Comparison of ENCODE assay signal across 1 cellular context in the genomic region with DNA sequence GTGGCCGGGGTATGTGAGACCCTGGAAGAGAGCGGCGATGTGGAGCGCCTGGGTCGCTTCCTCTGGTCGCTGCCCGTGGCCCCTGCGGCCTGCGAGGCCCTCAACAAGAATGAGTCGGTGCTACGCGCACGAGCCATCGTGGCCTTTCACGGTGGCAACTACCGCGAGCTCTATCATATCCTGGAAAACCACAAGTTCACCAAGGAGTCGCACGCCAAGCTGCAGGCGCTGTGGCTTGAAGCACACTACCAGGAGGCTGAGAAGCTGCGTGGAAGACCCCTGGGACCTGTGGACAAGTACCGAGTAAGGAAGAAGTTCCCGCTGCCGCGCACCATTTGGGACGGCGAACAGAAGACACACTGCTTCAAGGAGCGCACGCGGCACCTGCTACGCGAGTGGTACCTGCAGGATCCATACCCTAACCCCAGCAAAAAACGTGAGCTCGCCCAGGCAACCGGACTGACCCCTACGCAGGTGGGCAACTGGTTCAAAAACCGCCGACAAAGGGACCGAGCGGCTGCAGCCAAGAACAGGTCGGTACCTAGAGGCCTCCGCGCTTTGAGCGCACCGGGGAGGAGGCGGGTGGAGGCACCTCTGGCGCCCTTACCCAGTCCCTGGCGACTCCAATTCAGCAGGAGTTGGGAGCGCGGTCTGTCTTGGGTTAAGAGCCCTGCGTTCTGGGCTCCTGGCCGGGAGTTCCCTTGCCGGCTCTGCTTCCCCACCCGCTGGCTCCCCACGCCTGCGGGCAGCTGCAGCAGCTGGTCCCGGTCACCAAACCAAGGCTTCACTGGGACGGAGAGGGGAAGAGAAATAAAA.
TF ChIP-seq lines count a peak whose summit lies in the region.

No MANE protein-coding gene starts in this region.

TF ChIP-seq in SK-N-SH treated with all-trans-retinoic acid at 6 μM for 48 hours, 23 proteins besides CTCF, POLR2A, EP300 and RAD21 (continued from another document):
- no peak for TF ChIP-seq TOX (CRISPR knock-in tag; IDR thresholded peaks at IDR 0.05; ENCODE audit: borderline replicate concordance)
- no peak for TF ChIP-seq PPARA (CRISPR knock-in tag; IDR thresholded peaks at IDR 0.05; ENCODE audit: borderline replicate concordance)
- TF ChIP-seq ISL1 (CRISPR knock-in tag; IDR thresholded peaks at IDR 0.05): no peak
- no peak for TF ChIP-seq OSR1 (CRISPR knock-in tag; IDR thresholded peaks at IDR 0.05)
- TF ChIP-seq, protein P1, sequence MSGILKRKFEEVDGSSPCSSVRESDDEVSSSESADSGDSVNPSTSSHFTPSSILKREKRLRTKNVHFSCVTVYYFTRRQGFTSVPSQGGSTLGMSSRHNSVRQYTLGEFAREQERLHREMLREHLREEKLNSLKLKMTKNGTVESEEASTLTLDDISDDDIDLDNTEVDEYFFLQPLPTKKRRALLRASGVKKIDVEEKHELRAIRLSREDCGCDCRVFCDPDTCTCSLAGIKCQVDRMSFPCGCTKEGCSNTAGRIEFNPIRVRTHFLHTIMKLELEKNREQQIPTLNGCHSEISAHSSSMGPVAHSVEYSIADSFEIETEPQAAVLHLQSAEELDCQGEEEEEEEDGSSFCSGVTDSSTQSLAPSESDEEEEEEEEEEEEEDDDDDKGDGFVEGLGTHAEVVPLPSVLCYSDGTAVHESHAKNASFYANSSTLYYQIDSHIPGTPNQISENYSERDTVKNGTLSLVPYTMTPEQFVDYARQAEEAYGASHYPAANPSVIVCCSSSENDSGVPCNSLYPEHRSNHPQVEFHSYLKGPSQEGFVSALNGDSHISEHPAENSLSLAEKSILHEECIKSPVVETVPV (CRISPR knock-in tag; IDR thresholded peaks at IDR 0.05): no peak
- TF ChIP-seq TCF4 (CRISPR knock-in tag; IDR thresholded peaks at IDR 0.05; ENCODE audit: borderline replicate concordance): no peak
- TF ChIP-seq ZFP3 (CRISPR knock-in tag; IDR thresholded peaks at IDR 0.05): no peak
